27 cellular contexts compared by ENCODE assay signal in genomic region chr18:45619826-45620201, GRCh38. TPM values are rescaled to one million over a fixed set of nuclear protein-coding genes. Genes with fewer than 3 reads are reported as not detected.
A peak's percentile ranks its signal among the peaks of the same experiment; 100 is the strongest.
DNase-seq lines count a peak whose midpoint lies in the region; ATAC-seq and TF ChIP-seq lines count a peak whose summit lies in the region.
"Had no signal": no experiment of that assay in that cellular context is flagged by ENCODE, and none has a peak within 500 bp of the region (broad histone marks: within the 10 kb centered on the region; RNA-seq: fewer than 3 reads in every experiment).

No MANE protein-coding gene starts in this region.

- H3K4me3 ChIP-seq in fibroblast of lung (replicated peaks in 1 of 4; ENCODE audit: control extremely low read depth in 1 of 4, insufficient read depth in 1 of 4, low read depth in 3 of 4, low read length in 4 of 4) (no peak overlapping the region), mesenchymal stem cell (ENCODE audit: insufficient read depth in 1 of 2, low read depth in 1 of 2, low read length in 2 of 2) (no peak overlapping the region), tibial artery (no peak overlapping the region)
- H3K4me3 ChIP-seq: breast epithelium, colonic mucosa, ovary, SK-N-MC had no signal

- H2AFZ ChIP-seq in fibroblast of lung (ENCODE audit: low read length) (peak overlapping the region; percentile 21), mesenchymal stem cell (ENCODE audit: low read depth, low read length) (no peak overlapping the region)

- DNase-seq in RWPE1 (ENCODE audit: low spot score) (no peak), fibroblast of lung (ENCODE audit: low read depth in 2 of 2) (no peak), mesenchymal stem cell (no peak), tibial artery (no peak), mucosa of gallbladder (ENCODE audit: low spot score) (no peak), DMS79 treated with DMSO at 0.1 percent for 48 hours (lab: John Stamatoyannopoulos, UW) (no peak), globus pallidus (ENCODE audit: low spot score) (no peak)
- DNase-seq: ACHN; activated CD4-positive, alpha-beta T cell treated with anti-CD3 and anti-CD28 coated beads for 4 hours; activated CD8-positive, alpha-beta memory T cell treated with anti-CD3 and anti-CD28 coated beads for 24 hours; activated T-cell treated with anti-CD3 and anti-CD28 coated beads, Interleukin-2, amount 50 U/mL, for 4 hours; DMS53; GF-D8; glutamatergic neuron; Kasumi-1; natural killer cell; NCI-H187; NCI-H526 treated with DMSO at 0.1 percent for 48 hours; stimulated activated CD4-positive, alpha-beta T cell treated with anti-CD3 and anti-CD28 coated beads, Interleukin-4, amount 100 ng/mL, for 4 hours; stimulated activated naive CD4-positive, alpha-beta T cell treated with Interleukin-2 at 50 U/mL for 16 hours; T-helper 2 cell had no signal

- CTCF ChIA-PET in RWPE1 (lab: Yijun Ruan, JAX): no interaction called here

- H3K4ac ChIP-seq in mesenchymal stem cell (ENCODE audit: low read depth in 1 of 2, low read length in 2 of 2): no peak overlapping the region

- no peak overlapping the region for H4K8ac ChIP-seq in mesenchymal stem cell (ENCODE audit: low read length)

- peak overlapping the region; percentile 65 for H2BK15ac ChIP-seq in mesenchymal stem cell (ENCODE audit: low read depth, poor library complexity, severe bottlenecking)

- peak overlapping the region; percentile 67 for H3K27ac ChIP-seq in RWPE1
- H3K27ac ChIP-seq in fibroblast of lung (ENCODE audit: insufficient read depth, low read length): no peak overlapping the region
- H3K27ac ChIP-seq in mesenchymal stem cell (ENCODE audit: low read length, poor library complexity, severe bottlenecking): no peak overlapping the region
- H3K27ac ChIP-seq in tibial artery: peak overlapping the region; percentile 58 to 77
- H3K27ac ChIP-seq: breast epithelium, colonic mucosa, ovary, SK-N-MC had no signal

- H3K27me3 ChIP-seq in fibroblast of lung (ENCODE audit: control insufficient read depth, insufficient read depth, low read length) (peaks cover 11% of the 10 kb centered on the region), mesenchymal stem cell (ENCODE audit: control insufficient read depth in 1 of 2, insufficient read depth in 1 of 2, low read length in 2 of 2) (peaks cover 4 to 5% of the 10 kb centered on the region in 2 experiments), tibial artery (no peaks in the 10 kb centered on the region)
- H3K27me3 ChIP-seq: breast epithelium, colonic mucosa, ovary had no signal

- H4K91ac ChIP-seq in mesenchymal stem cell (ENCODE audit: low read length): no peak overlapping the region

- H3K9me3 ChIP-seq in fibroblast of lung (ENCODE audit: control insufficient read depth, insufficient read depth, low read depth, low read length): no peaks in the 10 kb centered on the region
- H3K9me3 ChIP-seq in mesenchymal stem cell (ENCODE audit: control insufficient read depth, low read length): no peaks in the 10 kb centered on the region
- no peaks in the 10 kb centered on the region for H3K9me3 ChIP-seq in tibial artery
- H3K9me3 ChIP-seq: breast epithelium, colonic mucosa, ovary had no signal

- 86% methylated on average over 13 of the region's 13 CpGs for WGBS in mesenchymal stem cell

- no peaks in the 10 kb centered on the region for H4K20me1 ChIP-seq in fibroblast of lung (ENCODE audit: control insufficient read depth, extremely low read depth, insufficient read depth, low read length)

- no peaks in the 10 kb centered on the region for H3K79me1 ChIP-seq in mesenchymal stem cell (replicated peaks; ENCODE audit: low read length, poor library complexity, severe bottlenecking)

- H3K18ac ChIP-seq in mesenchymal stem cell (ENCODE audit: low read depth in 1 of 2, low read length in 2 of 2): no peak overlapping the region

- H2BK120ac ChIP-seq in mesenchymal stem cell (ENCODE audit: low read depth, low read length): no peak overlapping the region

- H2BK12ac ChIP-seq in mesenchymal stem cell (ENCODE audit: low read length in 2 of 2): no peak overlapping the region

- H3K79me2 ChIP-seq in fibroblast of lung (ENCODE audit: control insufficient read depth, insufficient read depth, low read length): no peaks in the 10 kb centered on the region

- H3K4me1 ChIP-seq in fibroblast of lung (ENCODE audit: control insufficient read depth, extremely low read depth, insufficient read depth, low read length) (peaks cover 6% of the 10 kb centered on the region), mesenchymal stem cell (ENCODE audit: control insufficient read depth, insufficient read depth, low read depth, low read length) (peaks cover 15% of the 10 kb centered on the region), tibial artery (peaks cover 0 to 63% (median 22%) of the 10 kb centered on the region in 4 donors)
- H3K4me1 ChIP-seq: colonic mucosa had no signal

- no peak overlapping the region for H3K14ac ChIP-seq in mesenchymal stem cell (ENCODE audit: low read length in 2 of 2)

- POLR2A ChIA-PET in RWPE1 (lab: Yijun Ruan, JAX; ENCODE audit: low non-redundant PET): no interaction called here

- H3K4me2 ChIP-seq in fibroblast of lung (ENCODE audit: extremely low read depth, insufficient read depth, low read length) (no peak overlapping the region), mesenchymal stem cell (ENCODE audit: low read length, poor library complexity, severe bottlenecking) (no peak overlapping the region)

- H3K36me3 ChIP-seq in fibroblast of lung (ENCODE audit: control insufficient read depth, insufficient read depth, low read length) (no peaks in the 10 kb centered on the region), mesenchymal stem cell (ENCODE audit: control insufficient read depth in 1 of 2, insufficient read depth in 2 of 2, low read depth in 1 of 2, low read length in 2 of 2) (no peaks in the 10 kb centered on the region), tibial artery (no peaks in the 10 kb centered on the region)
- H3K36me3 ChIP-seq: breast epithelium, colonic mucosa, ovary had no signal

- no peak for ATAC-seq in GM21786 (IDR thresholded peaks at IDR 0.05; ENCODE audit: unreplicated experiment)
- ATAC-seq: activated T-cell treated with anti-CD3 and anti-CD28 coated beads, Interleukin-2, amount 50 U/mL, for 4 hours; natural killer cell had no signal

- intact Hi-C loops in tibial artery (cut with DNase I; ENCODE audit: low total_unique reads): no loop called here

- no peak overlapping the region for H3K9ac ChIP-seq in fibroblast of lung (ENCODE audit: insufficient read depth, low read length)
- peak overlapping the region; percentile 64 for H3K9ac ChIP-seq in mesenchymal stem cell (ENCODE audit: low read length)

- no peak overlapping the region for H3K23ac ChIP-seq in mesenchymal stem cell (ENCODE audit: low read length in 2 of 2)

- peak overlapping the region; percentile 37 for H2AK5ac ChIP-seq in mesenchymal stem cell (ENCODE audit: low read length, severe bottlenecking)

- TF ChIP-seq CTCF in RWPE1 (conservative IDR thresholded peaks at IDR 0.05; ENCODE audit: low read depth) (no peak), fibroblast of lung (conservative IDR thresholded peaks at IDR 0.05 in 1 of 2, IDR thresholded peaks at IDR 0.05 in 1 of 2; ENCODE audit: low read depth in 1 of 2, low read length in 2 of 2) (no peak), tibial artery (IDR thresholded peaks at IDR 0.05) (no peak)

- no peak overlapping the region for H2BK5ac ChIP-seq in mesenchymal stem cell (ENCODE audit: low read depth, low read length, poor library complexity, severe bottlenecking)

RNA-seq across cellular contexts. Expression of gene SLC14A2, which starts 4.5 kb away (rescaled TPM):
- total RNA-seq in fibroblast of lung: under 0.01 TPM in 1 of 2 replicates, not detected in the other
- polyA plus RNA-seq in fibroblast of lung: 0.09 TPM in 1 of 2 replicates, not detected in the other
- 0.07 TPM in 1 of 2 replicates, not detected in the other for polyA plus RNA-seq in fibroblast of lung (2012)
- 0.24 TPM in 1 of 2 replicates, not detected in the other for polyA minus RNA-seq in fibroblast of lung (ENCODE audit: low replicate concordance)
- polyA plus RNA-seq in mesenchymal stem cell (2013, experiment 1 of 2): not detected
- not detected for polyA plus RNA-seq in mesenchymal stem cell (2013, experiment 2 of 2)
- not detected for total RNA-seq in mucosa of gallbladder
- total RNA-seq: activated T-cell treated with anti-CD3 and anti-CD28 coated beads, Interleukin-2, amount 50 U/mL, for 4 hours; colonic mucosa; ureter had no signal

Comparison
In these comparisons a context has a peak if more than half of its experiments do, and no peak if none do; other contexts are left out.
1. H3K27ac ChIP-seq: peak in RWPE1 (single experiment) and tibial artery (2 of 2); none in fibroblast of lung (single experiment) and mesenchymal stem cell (single experiment).